4 cellular contexts compared by ENCODE assay signal in the genomic region with DNA sequence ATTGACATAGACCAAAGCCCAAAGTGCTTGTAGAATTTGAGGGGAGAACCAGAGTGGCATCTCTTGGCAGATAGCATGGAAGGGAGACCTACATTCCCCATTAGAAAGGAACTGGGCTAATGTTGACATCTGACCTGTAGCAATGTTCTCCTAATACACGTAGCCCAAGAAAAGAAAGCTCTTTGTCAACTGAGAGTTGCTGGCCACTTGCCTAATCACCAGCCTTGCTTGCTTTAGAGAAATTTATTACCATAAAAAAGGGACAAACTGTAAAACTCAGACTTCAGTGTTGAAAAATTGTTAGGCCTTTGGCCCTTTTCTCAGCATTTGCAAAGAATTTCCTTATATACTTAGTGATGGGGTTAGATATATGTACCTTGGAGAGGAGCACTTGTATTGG.
"Had no signal": no experiment of that assay in that cellular context is flagged by ENCODE, and none has a peak within 500 bp of the region (broad histone marks: within the 10 kb centered on the region; RNA-seq: fewer than 3 reads in every experiment).

No MANE protein-coding gene starts in this region.

- ATAC-seq: HepG2, K562 had no signal

- DNase-seq: IMR-90 had no signal

- H3K4me3 ChIP-seq: K562 had no signal

- H3K27ac ChIP-seq: HL-60 had no signal
